ENCODE assay signal across 1 cellular context in genomic region chr2:67918471-67918870, GRCh38.
TF ChIP-seq lines count a peak whose summit lies in the region.

No MANE protein-coding gene starts in this region.

TF ChIP-seq in HCT116, 20 proteins besides CTCF, POLR2A, EP300 and RAD21 (continued from another document):
- TF ChIP-seq ELF1 (IDR thresholded peaks at IDR 0.05; ENCODE audit: borderline replicate concordance, low read depth) (no peak), REST (IDR thresholded peaks at IDR 0.05; ENCODE audit: low read depth) (no peak), SP1 (IDR thresholded peaks at IDR 0.05; ENCODE audit: low read depth) (no peak), CEBPB (IDR thresholded peaks at IDR 0.05; ENCODE audit: low read depth) (no peak), YY1 (IDR thresholded peaks at IDR 0.05; ENCODE audit: extremely low read depth, insufficient replicate concordance, low read depth, low read length) (no peak), SIN3A (IDR thresholded peaks at IDR 0.05; ENCODE audit: low read depth) (no peak), POLR2AphosphoS5 (IDR thresholded peaks at IDR 0.05; ENCODE audit: low read depth, low read length) (no peak), JUND (IDR thresholded peaks at IDR 0.05) (no peak)
